ENCODE assay signal across 29 cellular contexts in genomic region chr12:2722806-2723205, GRCh38.
DNase-seq lines count a peak whose midpoint lies in the region; ATAC-seq and TF ChIP-seq lines count a peak whose summit lies in the region.
"Had no signal": no experiment of that assay in that cellular context is flagged by ENCODE, and none has a peak within 500 bp of the region (broad histone marks: within the 10 kb centered on the region; RNA-seq: fewer than 3 reads in every experiment).

No MANE protein-coding gene starts in this region.

- DNase-seq in NCI-H2171 treated with DMSO at 0.1 percent for 48 hours (lab: John Stamatoyannopoulos, UW) (peak; percentile 47), NCI-H2171 (lab: John Stamatoyannopoulos, UW) (no peak), NCI-H1105 (lab: John Stamatoyannopoulos, UW) (peak; percentile 8), epithelial cell of esophagus (ENCODE audit: low read depth) (peak; percentile 15), testis (peak; percentile 24), mesenchymal stem cell (no peak)
- DNase-seq in activated CD4-positive, alpha-beta memory T cell treated with anti-CD3 and anti-CD28 coated beads, Interleukin-2, amount 10 ng/mL, durations not matched to agents 7 days and 5 days, result no peak
- DNase-seq: 8988T; activated CD8-positive, alpha-beta T cell treated with anti-CD3 and anti-CD28 coated beads, Interleukin-2, amount 10 ng/mL, durations not matched to agents 7 days and 5 days; activated effector memory CD4-positive, alpha-beta T cell treated with Interleukin-2 at 50 U/mL for 16 hours; activated naive CD8-positive, alpha-beta T cell treated with anti-CD3 and anti-CD28 coated beads, Interleukin-2, amount 10 ng/mL, durations not matched to agents 7 days and 5 days; AML-193; CD8-positive, alpha-beta memory T cell; DMS53; dorsolateral prefrontal cortex; head of caudate nucleus; KBM-7; NCI-H1436; stimulated activated CD4-positive, alpha-beta T cell treated with anti-CD3 and anti-CD28 coated beads, Interleukin-4, amount 100 ng/mL, for 4 hours; uterus had no signal

- no peak for TF ChIP-seq CTCF in epithelial cell of esophagus (IDR thresholded peaks at IDR 0.05; ENCODE audit: insufficient read depth, low read depth, low read length, missing control alignments)
- TF ChIP-seq CTCF in testis (IDR thresholded peaks at IDR 0.05), result no peak

- no peaks in the 10 kb centered on the region for H3K36me3 ChIP-seq in testis (ENCODE audit: low read depth, missing control alignments)
- no peaks in the 10 kb centered on the region for H3K36me3 ChIP-seq in mesenchymal stem cell (ENCODE audit: control insufficient read depth in 1 of 2, insufficient read depth in 2 of 2, low read depth in 1 of 2, low read length in 2 of 2)
- H3K36me3 ChIP-seq: HAP-1, suprapubic skin, uterus had no signal

- H3K27me3 ChIP-seq in testis (no peaks in the 10 kb centered on the region), mesenchymal stem cell (ENCODE audit: control insufficient read depth in 1 of 2, insufficient read depth in 1 of 2, low read length in 2 of 2) (peaks cover 37 to 82% of the 10 kb centered on the region in 2 experiments)
- H3K27me3 ChIP-seq: uterus had no signal

- no peaks in the 10 kb centered on the region for H3K79me1 ChIP-seq in mesenchymal stem cell (replicated peaks; ENCODE audit: low read length, poor library complexity, severe bottlenecking)

- no peaks in the 10 kb centered on the region for H3K9me3 ChIP-seq in testis
- no peaks in the 10 kb centered on the region for H3K9me3 ChIP-seq in mesenchymal stem cell (ENCODE audit: control insufficient read depth, low read length)
- H3K9me3 ChIP-seq: HAP-1, suprapubic skin, uterus had no signal

- no peak overlapping the region for H2AK5ac ChIP-seq in mesenchymal stem cell (ENCODE audit: low read length, severe bottlenecking)

- no peaks in the 10 kb centered on the region for H3K4me1 Mint-ChIP-seq in activated CD4-positive, alpha-beta memory T cell treated with anti-CD3 and anti-CD28 coated beads, Interleukin-2, amount 10 ng/mL, durations not matched to agents 7 days and 5 days
- H3K4me1 Mint-ChIP-seq: activated naive CD8-positive, alpha-beta T cell treated with anti-CD3 and anti-CD28 coated beads, Interleukin-2, amount 10 ng/mL, durations not matched to agents 7 days and 5 days; CD8-positive, alpha-beta memory T cell; memory B cell; neural crest cell; stimulated activated memory B cell treated with anti-CD40 and anti-IgM and Interleukin-4, amounts not matched to agents 10 μg/mL and 1 μg/mL and 100 μg/mL, for 72 hours had no signal

- ATAC-seq in GM21737 (IDR thresholded peaks at IDR 0.05; ENCODE audit: unreplicated experiment), result no peak
- ATAC-seq: activated CD8-positive, alpha-beta T cell treated with anti-CD3 and anti-CD28 coated beads, Interleukin-2, amount 10 ng/mL, durations not matched to agents 7 days and 5 days; Right ventricle myocardium inferior; sciatic nerve; stimulated activated memory B cell treated with anti-CD40 and anti-IgM and Interleukin-4, amounts not matched to agents 10 μg/mL and 1 μg/mL and 100 μg/mL, for 72 hours had no signal

- no peaks in the 10 kb centered on the region for H3K9me3 Mint-ChIP-seq in activated CD4-positive, alpha-beta memory T cell treated with anti-CD3 and anti-CD28 coated beads, Interleukin-2, amount 10 ng/mL, durations not matched to agents 7 days and 5 days
- H3K9me3 Mint-ChIP-seq: activated naive CD8-positive, alpha-beta T cell treated with anti-CD3 and anti-CD28 coated beads, Interleukin-2, amount 10 ng/mL, durations not matched to agents 7 days and 5 days; CD8-positive, alpha-beta memory T cell; stimulated activated memory B cell treated with anti-CD40 and anti-IgM and Interleukin-4, amounts not matched to agents 10 μg/mL and 1 μg/mL and 100 μg/mL, for 72 hours; T-helper 2 cell treated with Interferon-gamma antibody and Interleukin-4, amounts not matched to agents 5 μg/mL and 100 μg/mL, for 36 hours had no signal

- peaks cover 9% of the 10 kb centered on the region for H3K27me3 Mint-ChIP-seq in activated CD4-positive, alpha-beta memory T cell treated with anti-CD3 and anti-CD28 coated beads, Interleukin-2, amount 10 ng/mL, durations not matched to agents 7 days and 5 days

- no peak overlapping the region for H3K9ac ChIP-seq in mesenchymal stem cell (ENCODE audit: low read length)

- no peak overlapping the region for H3K14ac ChIP-seq in mesenchymal stem cell (ENCODE audit: low read length in 2 of 2)

- WGBS in testis, 2 donors, result 71 to 76% methylated on average over 1 of the region's 1 CpG
- 96% methylated on average over 1 of the region's 1 CpG for WGBS in mesenchymal stem cell

- H4K8ac ChIP-seq in mesenchymal stem cell (ENCODE audit: low read length), result no peak overlapping the region

- no peak for TF ChIP-seq POLR2A in testis (IDR thresholded peaks at IDR 0.05)

- no peak overlapping the region for H2AFZ ChIP-seq in mesenchymal stem cell (ENCODE audit: low read depth, low read length)

- no peak overlapping the region for H3K4ac ChIP-seq in mesenchymal stem cell (ENCODE audit: low read depth in 1 of 2, low read length in 2 of 2)

- H3K27ac ChIP-seq in testis (no peak overlapping the region), mesenchymal stem cell (ENCODE audit: low read length, poor library complexity, severe bottlenecking) (no peak overlapping the region)
- H3K27ac ChIP-seq: dorsolateral prefrontal cortex, suprapubic skin, uterus had no signal

- intact Hi-C loops in testis (cut with DNase I; ENCODE audit: low total_unique reads), result no loop called here

- no peak overlapping the region for H2BK15ac ChIP-seq in mesenchymal stem cell (ENCODE audit: low read depth, poor library complexity, severe bottlenecking)

- H2BK12ac ChIP-seq in mesenchymal stem cell (ENCODE audit: low read length in 2 of 2), result no peak overlapping the region

- no peaks in the 10 kb centered on the region for H3K36me3 Mint-ChIP-seq in activated CD4-positive, alpha-beta memory T cell treated with anti-CD3 and anti-CD28 coated beads, Interleukin-2, amount 10 ng/mL, durations not matched to agents 7 days and 5 days (ENCODE audit: low read depth)
- H3K36me3 Mint-ChIP-seq: activated naive CD8-positive, alpha-beta T cell treated with anti-CD3 and anti-CD28 coated beads, Interleukin-2, amount 10 ng/mL, durations not matched to agents 7 days and 5 days; CD8-positive, alpha-beta memory T cell; memory B cell; stimulated activated memory B cell treated with anti-CD40 and anti-IgM and Interleukin-4, amounts not matched to agents 10 μg/mL and 1 μg/mL and 100 μg/mL, for 72 hours had no signal

- H4K91ac ChIP-seq in mesenchymal stem cell (ENCODE audit: low read length), result no peak overlapping the region

- POLR2A ChIA-PET in activated CD4-positive, alpha-beta memory T cell treated with anti-CD3 and anti-CD28 coated beads, Interleukin-2, amount 10 ng/mL, durations not matched to agents 7 days and 5 days (lab: Charles Lee), result no interaction called here

- no peak overlapping the region for H3K23ac ChIP-seq in mesenchymal stem cell (ENCODE audit: low read length in 2 of 2)

- H3K4me3 Mint-ChIP-seq in activated CD4-positive, alpha-beta memory T cell treated with anti-CD3 and anti-CD28 coated beads, Interleukin-2, amount 10 ng/mL, durations not matched to agents 7 days and 5 days, result no peak overlapping the region
- H3K4me3 Mint-ChIP-seq: activated CD8-positive, alpha-beta T cell treated with anti-CD3 and anti-CD28 coated beads, Interleukin-2, amount 10 ng/mL, durations not matched to agents 7 days and 5 days; activated naive CD8-positive, alpha-beta T cell treated with anti-CD3 and anti-CD28 coated beads, Interleukin-2, amount 10 ng/mL, durations not matched to agents 7 days and 5 days; CD8-positive, alpha-beta memory T cell; memory B cell; neural crest cell; stimulated activated memory B cell treated with anti-CD40 and anti-IgM and Interleukin-4, amounts not matched to agents 10 μg/mL and 1 μg/mL and 100 μg/mL, for 72 hours; T-helper 2 cell treated with Interferon-gamma antibody and Interleukin-4, amounts not matched to agents 5 μg/mL and 100 μg/mL, for 36 hours had no signal

- no peak overlapping the region for H3K4me3 ChIP-seq in epithelial cell of esophagus (ENCODE audit: low read length)
- no peak overlapping the region for H3K4me3 ChIP-seq in testis
- H3K4me3 ChIP-seq in mesenchymal stem cell (ENCODE audit: insufficient read depth in 1 of 2, low read depth in 1 of 2, low read length in 2 of 2), result no peak overlapping the region
- H3K4me3 ChIP-seq: dorsolateral prefrontal cortex, HAP-1, suprapubic skin, uterus had no signal

- CTCF ChIA-PET in activated CD4-positive, alpha-beta memory T cell treated with anti-CD3 and anti-CD28 coated beads, Interleukin-2, amount 10 ng/mL, durations not matched to agents 7 days and 5 days (lab: Charles Lee), result no interaction called here

- H3K18ac ChIP-seq in mesenchymal stem cell (ENCODE audit: low read depth in 1 of 2, low read length in 2 of 2), result no peak overlapping the region

- H2BK5ac ChIP-seq in mesenchymal stem cell (ENCODE audit: low read depth, low read length, poor library complexity, severe bottlenecking), result no peak overlapping the region

- H3K27ac Mint-ChIP-seq in activated CD4-positive, alpha-beta memory T cell treated with anti-CD3 and anti-CD28 coated beads, Interleukin-2, amount 10 ng/mL, durations not matched to agents 7 days and 5 days, result no peak overlapping the region
- H3K27ac Mint-ChIP-seq: activated CD8-positive, alpha-beta T cell treated with anti-CD3 and anti-CD28 coated beads, Interleukin-2, amount 10 ng/mL, durations not matched to agents 7 days and 5 days; activated naive CD8-positive, alpha-beta T cell treated with anti-CD3 and anti-CD28 coated beads, Interleukin-2, amount 10 ng/mL, durations not matched to agents 7 days and 5 days; CD8-positive, alpha-beta memory T cell; memory B cell; stimulated activated memory B cell treated with anti-CD40 and anti-IgM and Interleukin-4, amounts not matched to agents 10 μg/mL and 1 μg/mL and 100 μg/mL, for 72 hours; T-helper 2 cell treated with Interferon-gamma antibody and Interleukin-4, amounts not matched to agents 5 μg/mL and 100 μg/mL, for 36 hours had no signal

- H2BK120ac ChIP-seq in mesenchymal stem cell (ENCODE audit: low read depth, low read length), result no peak overlapping the region

- H3K4me2 ChIP-seq in mesenchymal stem cell (ENCODE audit: low read length, poor library complexity, severe bottlenecking), result no peak overlapping the region

- H3K4me1 ChIP-seq in testis (peaks cover 4% of the 10 kb centered on the region), mesenchymal stem cell (ENCODE audit: control insufficient read depth, insufficient read depth, low read depth, low read length) (no peaks in the 10 kb centered on the region)
- H3K4me1 ChIP-seq: HAP-1, suprapubic skin, uterus had no signal

Comparison
In these comparisons a context has a peak if more than half of its experiments do, and no peak if none do; other contexts are left out.
1. DNase-seq: peak in NCI-H2171 treated with DMSO at 0.1 percent for 48 hours (single experiment), NCI-H1105 (single experiment), epithelial cell of esophagus (single experiment) and testis (single experiment); none in NCI-H2171 (single experiment), activated CD4-positive, alpha-beta memory T cell treated with anti-CD3 and anti-CD28 coated beads, Interleukin-2, amount 10 ng/mL, durations not matched to agents 7 days and 5 days (single experiment) and mesenchymal stem cell (single experiment).